In genomic region chr15:57477736-57478522, GRCh38 we compare ENCODE assay signal across 15 cellular contexts.
DNase-seq lines count a peak whose midpoint lies in the region; ATAC-seq and TF ChIP-seq lines count a peak whose summit lies in the region.
"Had no signal": no experiment of that assay in that cellular context is flagged by ENCODE, and none has a peak within 500 bp of the region (broad histone marks: within the 10 kb centered on the region; RNA-seq: fewer than 3 reads in every experiment).

No MANE protein-coding gene starts in this region.

- H3K27ac ChIP-seq in hepatocyte, result peak overlapping the region; percentile 59

- H3K27ac Mint-ChIP-seq in progenitor cell of endocrine pancreas (peak overlapping the region; percentile 87), glutamatergic neuron (ENCODE audit: unreplicated experiment) (no peak overlapping the region)
- no peak overlapping the region for H3K27ac Mint-ChIP-seq in activated CD4-positive, alpha-beta T cell treated with anti-CD3 and anti-CD28 coated beads, Interleukin-2, amount 10 ng/mL, durations not matched to agents 7 days and 5 days
- H3K27ac Mint-ChIP-seq: activated naive CD8-positive, alpha-beta T cell; CD4-positive, alpha-beta memory T cell had no signal

- no peak for TF ChIP-seq CTCF in hepatocyte (IDR thresholded peaks at IDR 0.05; ENCODE audit: poor library complexity)
- no peak for TF ChIP-seq CTCF in progenitor cell of endocrine pancreas (IDR thresholded peaks at IDR 0.05; ENCODE audit: unreplicated experiment)
- no peak for TF ChIP-seq CTCF in glutamatergic neuron (IDR thresholded peaks at IDR 0.05; ENCODE audit: partially characterized antibody, unreplicated experiment)

- POLR2A ChIA-PET in activated CD4-positive, alpha-beta T cell treated with anti-CD3 and anti-CD28 coated beads, Interleukin-2, amount 10 ng/mL, durations not matched to agents 7 days and 5 days (lab: Charles Lee), result no interaction called here

- H3K79me2 ChIP-seq in hepatocyte, result no peaks in the 10 kb centered on the region

- DNase-seq in hepatocyte (ENCODE audit: low spot score) (peak; percentile 71), progenitor cell of endocrine pancreas (ENCODE audit: low spot score, unreplicated experiment) (peak; percentile 14), glutamatergic neuron (no peak), DMS114 treated with DMSO at 0.1 percent for 48 hours (lab: John Stamatoyannopoulos, UW; ENCODE audit: unreplicated experiment) (no peak)
- no peak for DNase-seq in activated CD4-positive, alpha-beta T cell treated with anti-CD3 and anti-CD28 coated beads, Interleukin-2, amount 10 ng/mL, durations not matched to agents 7 days and 5 days
- DNase-seq: activated CD4-positive, alpha-beta T cell treated with anti-CD3 and anti-CD28 coated beads, Interleukin-2, amount 50 U/mL, for 4 hours; CD4-positive, alpha-beta memory T cell; hippocampal formation; Kasumi-1; NCI-H524; stimulated activated CD4-positive, alpha-beta T cell treated with anti-CD3 and anti-CD28 coated beads, Interleukin-4, amount 100 ng/mL, for 4 hours had no signal

- CTCF ChIA-PET in activated CD4-positive, alpha-beta T cell treated with anti-CD3 and anti-CD28 coated beads, Interleukin-2, amount 10 ng/mL, durations not matched to agents 7 days and 5 days (lab: Charles Lee), result no interaction called here

- H4K20me1 ChIP-seq in hepatocyte (ENCODE audit: insufficient read depth, poor library complexity, severe bottlenecking), result no peaks in the 10 kb centered on the region

- no peak overlapping the region for H3K4me3 Mint-ChIP-seq in progenitor cell of endocrine pancreas (ENCODE audit: low read depth)
- no peak overlapping the region for H3K4me3 Mint-ChIP-seq in glutamatergic neuron (ENCODE audit: unreplicated experiment)
- H3K4me3 Mint-ChIP-seq in activated CD4-positive, alpha-beta T cell treated with anti-CD3 and anti-CD28 coated beads, Interleukin-2, amount 10 ng/mL, durations not matched to agents 7 days and 5 days, result no peak overlapping the region
- H3K4me3 Mint-ChIP-seq: activated naive CD8-positive, alpha-beta T cell; CD4-positive, alpha-beta memory T cell had no signal

- H3K4me1 Mint-ChIP-seq in progenitor cell of endocrine pancreas (ENCODE audit: low read depth) (peaks cover 50% of the 10 kb centered on the region), glutamatergic neuron (ENCODE audit: low read depth, unreplicated experiment) (peaks cover 14% of the 10 kb centered on the region)
- H3K4me1 Mint-ChIP-seq in activated CD4-positive, alpha-beta T cell treated with anti-CD3 and anti-CD28 coated beads, Interleukin-2, amount 10 ng/mL, durations not matched to agents 7 days and 5 days, result no peaks in the 10 kb centered on the region
- H3K4me1 Mint-ChIP-seq: CD4-positive, alpha-beta memory T cell had no signal

- no peaks in the 10 kb centered on the region for H3K36me3 ChIP-seq in hepatocyte (replicated peaks; ENCODE audit: insufficient read depth, low read depth)

- H3K27me3 ChIP-seq in hepatocyte, result no peaks in the 10 kb centered on the region

- no peaks in the 10 kb centered on the region for H3K9me2 ChIP-seq in hepatocyte (replicated peaks; ENCODE audit: insufficient read depth)

- H3K27me3 Mint-ChIP-seq in progenitor cell of endocrine pancreas, result no peaks in the 10 kb centered on the region
- peaks cover 2% of the 10 kb centered on the region for H3K27me3 Mint-ChIP-seq in glutamatergic neuron (ENCODE audit: unreplicated experiment)
- peaks cover 26% of the 10 kb centered on the region for H3K27me3 Mint-ChIP-seq in activated CD4-positive, alpha-beta T cell treated with anti-CD3 and anti-CD28 coated beads, Interleukin-2, amount 10 ng/mL, durations not matched to agents 7 days and 5 days

- H3K4me2 ChIP-seq in hepatocyte, result peak overlapping the region; percentile 39

- ATAC-seq in GM18870 (IDR thresholded peaks at IDR 0.05; ENCODE audit: unreplicated experiment), result peak; percentile 62
- peak; percentile 76 for ATAC-seq in HG03108 (IDR thresholded peaks at IDR 0.05; ENCODE audit: unreplicated experiment)
- ATAC-seq in HG02623 (IDR thresholded peaks at IDR 0.05; ENCODE audit: unreplicated experiment), result no peak

- H3K9me3 ChIP-seq in hepatocyte (ENCODE audit: low read depth), result no peaks in the 10 kb centered on the region

- 43% methylated on average over 9 of the region's 9 CpGs for WGBS in hepatocyte (ENCODE audit: low lambda C conversion rate, missing lambda C conversion rate)

- no peak overlapping the region for H2AFZ ChIP-seq in hepatocyte

- H3K4me1 ChIP-seq in hepatocyte (ENCODE audit: insufficient read depth), result peaks cover 15% of the 10 kb centered on the region

- no peak overlapping the region for H3K4me3 ChIP-seq in hepatocyte

- H3K36me3 Mint-ChIP-seq in progenitor cell of endocrine pancreas (ENCODE audit: insufficient read depth) (peaks cover 18% of the 10 kb centered on the region), glutamatergic neuron (ENCODE audit: unreplicated experiment) (no peaks in the 10 kb centered on the region)
- H3K36me3 Mint-ChIP-seq in activated CD4-positive, alpha-beta T cell treated with anti-CD3 and anti-CD28 coated beads, Interleukin-2, amount 10 ng/mL, durations not matched to agents 7 days and 5 days (ENCODE audit: low read depth), result no peaks in the 10 kb centered on the region
- H3K36me3 Mint-ChIP-seq: activated naive CD8-positive, alpha-beta T cell; CD4-positive, alpha-beta memory T cell had no signal

- H3K9me3 Mint-ChIP-seq in progenitor cell of endocrine pancreas (ENCODE audit: low read depth) (peaks cover 4% of the 10 kb centered on the region), glutamatergic neuron (ENCODE audit: unreplicated experiment) (peaks cover 2% of the 10 kb centered on the region)
- H3K9me3 Mint-ChIP-seq in activated CD4-positive, alpha-beta T cell treated with anti-CD3 and anti-CD28 coated beads, Interleukin-2, amount 10 ng/mL, durations not matched to agents 7 days and 5 days, result no peaks in the 10 kb centered on the region

Comparison
In these comparisons a context has a peak if more than half of its experiments do, and no peak if none do; other contexts are left out.
1. DNase-seq: peak in hepatocyte (single experiment) and progenitor cell of endocrine pancreas (single experiment); none in glutamatergic neuron (single experiment), activated CD4-positive, alpha-beta T cell treated with anti-CD3 and anti-CD28 coated beads, Interleukin-2, amount 10 ng/mL, durations not matched to agents 7 days and 5 days (single experiment) and DMS114 treated with DMSO at 0.1 percent for 48 hours (single experiment).